Comparison of ENCODE assay signal across 1 cellular context in genomic region chr16:24995469-24995868, GRCh38.
TF ChIP-seq lines count a peak whose summit lies in the region.

No MANE protein-coding gene starts in this region.

TF ChIP-seq in H1, 55 proteins besides CTCF, POLR2A, EP300 and RAD21:
- peak; percentile 29; the same call in 1 of the 2 replicates for TF ChIP-seq SP1 (IDR thresholded peaks at IDR 0.05; ENCODE audit: low read depth, low read length)
- TF ChIP-seq JUND (IDR thresholded peaks at IDR 0.05; ENCODE audit: low read length), result no peak
TF ChIP-seq in H1: peak in this region for 1.
